In genomic region chr13:110850006-110850405, GRCh38 we compare ENCODE assay signal across 21 cellular contexts.
"Had no signal": no experiment of that assay in that cellular context is flagged by ENCODE, and none has a peak within 500 bp of the region (broad histone marks: within the 10 kb centered on the region; RNA-seq: fewer than 3 reads in every experiment).

No MANE protein-coding gene starts in this region.

- H3K36me3 Mint-ChIP-seq: stimulated activated memory B cell treated with anti-CD40 and anti-IgM and Interleukin-4, amounts not matched to agents 10 μg/mL and 1 μg/mL and 100 μg/mL, for 72 hours; type B pancreatic cell had no signal

- H3K4me1 Mint-ChIP-seq: stimulated activated memory B cell treated with anti-CD40 and anti-IgM and Interleukin-4, amounts not matched to agents 10 μg/mL and 1 μg/mL and 100 μg/mL, for 72 hours had no signal

- H3K9me3 Mint-ChIP-seq: effector memory CD8-positive, alpha-beta T cell; naive thymus-derived CD8-positive, alpha-beta T cell; stimulated activated memory B cell treated with anti-CD40 and anti-IgM and Interleukin-4, amounts not matched to agents 10 μg/mL and 1 μg/mL and 100 μg/mL, for 72 hours; type B pancreatic cell had no signal

- H3K27ac ChIP-seq: colonic mucosa, esophagus squamous epithelium, lower lobe of right lung, psoas muscle, sigmoid colon, tibial artery had no signal

- H3K27me3 ChIP-seq: colonic mucosa, sigmoid colon, testis had no signal

- H3K9me3 ChIP-seq: colonic mucosa, esophagus squamous epithelium, lower lobe of right lung, psoas muscle, sigmoid colon, testis, tibial artery had no signal

- H3K4me1 ChIP-seq: colonic mucosa, esophagus squamous epithelium, lower lobe of right lung, psoas muscle, sigmoid colon, tibial artery had no signal

- H3K4me3 Mint-ChIP-seq: effector memory CD8-positive, alpha-beta T cell; naive thymus-derived CD8-positive, alpha-beta T cell; neural crest cell; stimulated activated memory B cell treated with anti-CD40 and anti-IgM and Interleukin-4, amounts not matched to agents 10 μg/mL and 1 μg/mL and 100 μg/mL, for 72 hours; type B pancreatic cell had no signal

- ATAC-seq: effector memory CD8-positive, alpha-beta T cell; left ventricle myocardium superior; lower lobe of right lung; naive thymus-derived CD8-positive, alpha-beta T cell; psoas muscle; right cardiac atrium; stimulated activated memory B cell treated with anti-CD40 and anti-IgM and Interleukin-4, amounts not matched to agents 10 μg/mL and 1 μg/mL and 100 μg/mL, for 72 hours; stimulated activated naive CD8-positive, alpha-beta T cell treated with anti-CD3 and anti-CD28 coated beads, Interleukin-15, Interleukin-2, amounts not matched to agents 100 U/mL and 50 U/mL, for 24 hours had no signal

- DNase-seq: colonic mucosa; effector memory CD8-positive, alpha-beta T cell; erythroblast; esophagus squamous epithelium; head of caudate nucleus; left ventricle myocardium superior; lower lobe of right lung; naive thymus-derived CD8-positive, alpha-beta T cell; nucleus accumbens; posterior cingulate gyrus; psoas muscle; right cardiac atrium; sigmoid colon; stimulated activated CD4-positive, alpha-beta T cell treated with anti-CD3 and anti-CD28 coated beads, Interleukin-4, amount 100 ng/mL, for 4 hours; stimulated activated naive CD8-positive, alpha-beta T cell treated with anti-CD3 and anti-CD28 coated beads, Interleukin-15, Interleukin-2, amounts not matched to agents 100 U/mL and 50 U/mL, for 24 hours; substantia nigra; testis; tibial artery had no signal

- H3K36me3 ChIP-seq: colonic mucosa, esophagus squamous epithelium, lower lobe of right lung, sigmoid colon, tibial artery had no signal

- H3K4me3 ChIP-seq: colonic mucosa, esophagus squamous epithelium, lower lobe of right lung, psoas muscle, sigmoid colon, testis, tibial artery had no signal

- H3K27ac Mint-ChIP-seq: effector memory CD8-positive, alpha-beta T cell; naive thymus-derived CD8-positive, alpha-beta T cell; stimulated activated memory B cell treated with anti-CD40 and anti-IgM and Interleukin-4, amounts not matched to agents 10 μg/mL and 1 μg/mL and 100 μg/mL, for 72 hours; type B pancreatic cell had no signal
